ENCODE assay signal across 15 cellular contexts in genomic region chr7:6465862-6466261, GRCh38. TPM values are rescaled to one million over a fixed set of nuclear protein-coding genes. Genes with fewer than 3 reads are reported as not detected.
A peak's percentile ranks its signal among the peaks of the same experiment; 100 is the strongest.
DNase-seq lines count a peak whose midpoint lies in the region; ATAC-seq and TF ChIP-seq lines count a peak whose summit lies in the region.
"Had no signal": no experiment of that assay in that cellular context is flagged by ENCODE, and none has a peak within 500 bp of the region (broad histone marks: within the 10 kb centered on the region; RNA-seq: fewer than 3 reads in every experiment).

No MANE protein-coding gene starts in this region.

- H3K27ac ChIP-seq in upper lobe of right lung = no peak overlapping the region
- H3K27ac ChIP-seq: 22Rv1 had no signal

- no peak for DNase-seq in activated T-cell treated with anti-CD3 and anti-CD28 coated beads, Interleukin-2, amount 50 U/mL, for 24 hours
- no peak for DNase-seq in activated T-cell treated with anti-CD3 and anti-CD28 coated beads, Interleukin-2, amount 50 U/mL, for 48 hours
- DNase-seq in Calu3 (no peak), chondrocyte (ENCODE audit: low spot score) (peak; percentile 47), upper lobe of right lung (no peak), COLO668 (lab: John Stamatoyannopoulos, UW; ENCODE audit: unreplicated experiment) (no peak), putamen (ENCODE audit: low spot score) (no peak)
- DNase-seq: CD8-positive, alpha-beta memory T cell; DMS153; DMS79 treated with DMSO at 0.1 percent for 48 hours; EL; H7 had no signal

- H3K4me1 ChIP-seq in upper lobe of right lung = no peaks in the 10 kb centered on the region

- intact Hi-C loops in Calu3 (cut with micrococcal nuclease; ENCODE audit: unreplicated experiment) (no loop called here), upper lobe of right lung (cut with DNase I) (no loop called here)

- BruUV-seq in Calu3 (replicated peaks; lab: Mats Ljungman, UMichigan) = no TSS peak

- H3K36me3 ChIP-seq in upper lobe of right lung = peaks cover 90% of the 10 kb centered on the region

- peaks cover 1% of the 10 kb centered on the region for H3K4me1 Mint-ChIP-seq in activated T-cell treated with anti-CD3 and anti-CD28 coated beads, Interleukin-2, amount 50 U/mL, for 24 hours (ENCODE audit: low read depth)
- H3K4me1 Mint-ChIP-seq in Calu3 (ENCODE audit: low read depth, unreplicated experiment) = peaks cover 17% of the 10 kb centered on the region
- H3K4me1 Mint-ChIP-seq in chondrocyte (ENCODE audit: low read depth) = peaks cover 11% of the 10 kb centered on the region
- H3K4me1 Mint-ChIP-seq: CD8-positive, alpha-beta memory T cell; GM23338 had no signal

- no peaks in the 10 kb centered on the region for H3K9me3 ChIP-seq in upper lobe of right lung

- peak overlapping the region; percentile 12 for H3K27ac Mint-ChIP-seq in activated T-cell treated with anti-CD3 and anti-CD28 coated beads, Interleukin-2, amount 50 U/mL, for 24 hours
- H3K27ac Mint-ChIP-seq in Calu3 (ENCODE audit: unreplicated experiment) = peak overlapping the region; percentile 34
- peak overlapping the region; percentile 13 for H3K27ac Mint-ChIP-seq in chondrocyte (ENCODE audit: unreplicated experiment)
- H3K27ac Mint-ChIP-seq: GM23338, IgD-negative memory B cell had no signal

- TF ChIP-seq CTCF in Calu3 (IDR thresholded peaks at IDR 0.05; ENCODE audit: unreplicated experiment) (no peak), chondrocyte (IDR thresholded peaks at IDR 0.05) (no peak), upper lobe of right lung (IDR thresholded peaks at IDR 0.05) (no peak)

- no peaks in the 10 kb centered on the region for H3K9me3 Mint-ChIP-seq in activated T-cell treated with anti-CD3 and anti-CD28 coated beads, Interleukin-2, amount 50 U/mL, for 24 hours
- H3K9me3 Mint-ChIP-seq in Calu3 (ENCODE audit: low read depth, unreplicated experiment) (no peaks in the 10 kb centered on the region), chondrocyte (ENCODE audit: low read depth) (no peaks in the 10 kb centered on the region)
- H3K9me3 Mint-ChIP-seq: CD8-positive, alpha-beta memory T cell; IgD-negative memory B cell had no signal

- no peaks in the 10 kb centered on the region for H3K27me3 Mint-ChIP-seq in activated T-cell treated with anti-CD3 and anti-CD28 coated beads, Interleukin-2, amount 50 U/mL, for 24 hours
- H3K27me3 Mint-ChIP-seq in Calu3 (ENCODE audit: unreplicated experiment) (no peaks in the 10 kb centered on the region), chondrocyte (ENCODE audit: low read depth) (no peaks in the 10 kb centered on the region)
- H3K27me3 Mint-ChIP-seq: CD8-positive, alpha-beta memory T cell; IgD-negative memory B cell had no signal

- H3K4me3 ChIP-seq in upper lobe of right lung = no peak overlapping the region
- H3K4me3 ChIP-seq: GM23338 had no signal

- CTCF ChIA-PET in Calu3 (lab: Charles Lee) = no interaction called here

- peak; percentile 72 for ATAC-seq in upper lobe of right lung
- ATAC-seq: GM23338 had no signal

- no peaks in the 10 kb centered on the region for H3K27me3 ChIP-seq in upper lobe of right lung

- no peak overlapping the region for H3K4me3 Mint-ChIP-seq in activated T-cell treated with anti-CD3 and anti-CD28 coated beads, Interleukin-2, amount 50 U/mL, for 24 hours
- no peak overlapping the region for H3K4me3 Mint-ChIP-seq in Calu3 (ENCODE audit: low read depth, unreplicated experiment)
- H3K4me3 Mint-ChIP-seq in chondrocyte (ENCODE audit: unreplicated experiment) = no peak overlapping the region
- H3K4me3 Mint-ChIP-seq: CD8-positive, alpha-beta memory T cell; GM23338; IgD-negative memory B cell had no signal

- H3K36me3 Mint-ChIP-seq in activated T-cell treated with anti-CD3 and anti-CD28 coated beads, Interleukin-2, amount 50 U/mL, for 24 hours (ENCODE audit: low read depth) = peaks cover 95% of the 10 kb centered on the region
- H3K36me3 Mint-ChIP-seq in Calu3 (ENCODE audit: insufficient read depth, unreplicated experiment) (peaks cover 94% of the 10 kb centered on the region), chondrocyte (ENCODE audit: low read depth) (peaks cover 49% of the 10 kb centered on the region)

RNA-seq across cellular contexts. Expression of gene KDELR2, which starts 18.1 kb away (rescaled TPM):
- total RNA-seq in Calu3 (2022) = 292 and 301 TPM in 2 replicates
- total RNA-seq in chondrocyte = 303 to 382 TPM (median 312 TPM) in 3 replicates
- 116 TPM for total RNA-seq in upper lobe of right lung

RNA-seq across cellular contexts. Expression of gene DAGLB, which starts 18.1 kb away (rescaled TPM):
- 36.8 and 38.1 TPM in 2 replicates for total RNA-seq in Calu3 (2022)
- 23.9 to 30.5 TPM (median 30.0 TPM) in 3 replicates for total RNA-seq in chondrocyte
- 34.7 TPM for total RNA-seq in upper lobe of right lung
